Comparison of ENCODE assay signal across 5 cellular contexts in genomic region chr17:15096511-15096910, GRCh38.
"Had no signal": no experiment of that assay in that cellular context is flagged by ENCODE, and none has a peak within 500 bp of the region (broad histone marks: within the 10 kb centered on the region; RNA-seq: fewer than 3 reads in every experiment).

No MANE protein-coding gene starts in this region.

- H2AFZ ChIP-seq: GM23338 had no signal

- ATAC-seq: GM23338, K562 had no signal

- H3K4me3 ChIP-seq: GM23338, K562 had no signal

- DNase-seq: H9, HCEC 1CT, IMR-90 had no signal
